In genomic region chr6:131781717-131782116, GRCh38 we compare ENCODE assay signal across 5 cellular contexts.
"Had no signal": no experiment of that assay in that cellular context is flagged by ENCODE, and none has a peak within 500 bp of the region (broad histone marks: within the 10 kb centered on the region; RNA-seq: fewer than 3 reads in every experiment).

No MANE protein-coding gene starts in this region.

- H3K9me3 Mint-ChIP-seq: GM23338, H9 had no signal

- ATAC-seq: GM23338 had no signal

- H3K4me1 Mint-ChIP-seq: IgD-negative memory B cell had no signal

- DNase-seq: H9, HCEC 1CT, KBM-7 had no signal

- H3K27ac Mint-ChIP-seq: GM23338, H9, IgD-negative memory B cell had no signal

- H3K27me3 Mint-ChIP-seq: IgD-negative memory B cell had no signal

- H3K36me3 Mint-ChIP-seq: IgD-negative memory B cell had no signal

- H3K4me3 Mint-ChIP-seq: GM23338, H9, IgD-negative memory B cell had no signal
